Comparison of ENCODE assay signal across 1 cellular context in genomic region chr7:119270644-119271043, GRCh38.
TF ChIP-seq lines count a peak whose summit lies in the region.

No MANE protein-coding gene starts in this region.

TF ChIP-seq in HCT116, 20 proteins besides CTCF, POLR2A, EP300 and RAD21 (continued from another document):
- TF ChIP-seq ZNF274 (IDR thresholded peaks at IDR 0.05; ENCODE audit: low read depth, low read length) (no peak), FOSL1 (IDR thresholded peaks at IDR 0.05; ENCODE audit: low read depth) (no peak), REST (IDR thresholded peaks at IDR 0.05; ENCODE audit: low read depth) (no peak), YY1 (IDR thresholded peaks at IDR 0.05; ENCODE audit: extremely low read depth, insufficient replicate concordance, low read depth, low read length) (no peak), SP1 (IDR thresholded peaks at IDR 0.05; ENCODE audit: low read depth) (no peak), ZFX (IDR thresholded peaks at IDR 0.05) (no peak), ZBTB33 (IDR thresholded peaks at IDR 0.05; ENCODE audit: extremely low read depth, insufficient replicate concordance, low read length) (no peak), CEBPB (IDR thresholded peaks at IDR 0.05; ENCODE audit: low read depth) (no peak), CBX3 (IDR thresholded peaks at IDR 0.05; ENCODE audit: low read depth) (no peak)
